ENCODE assay signal across 1 cellular context in genomic region chr20:45944151-45944964, GRCh38.
TF ChIP-seq lines count a peak whose summit lies in the region.

No MANE protein-coding gene starts in this region.

TF ChIP-seq in K562, 482 proteins besides CTCF, POLR2A, EP300 and RAD21 (continued from another document and continues in another):
- TF ChIP-seq ZNF609 (CRISPR knock-in tag; IDR thresholded peaks at IDR 0.05; ENCODE audit: borderline replicate concordance) (no peak), ATF4 (CRISPR knock-in tag; IDR thresholded peaks at IDR 0.05) (no peak), CREB3L1 (IDR thresholded peaks at IDR 0.05; ENCODE audit: borderline replicate concordance, low read depth) (peak; percentile 37; the same call in 1 of the 2 replicates), GATAD2B (IDR thresholded peaks at IDR 0.05; ENCODE audit: borderline replicate concordance) (no peak), TCF15 (CRISPR knock-in tag; IDR thresholded peaks at IDR 0.05) (no peak), PHF21A (IDR thresholded peaks at IDR 0.05; ENCODE audit: borderline replicate concordance, low read depth) (no peak), ZNF449 (CRISPR knock-in tag; IDR thresholded peaks at IDR 0.05) (no peak), MBD2 (IDR thresholded peaks at IDR 0.05; ENCODE audit: borderline replicate concordance, low read depth) (no peak), NR1H2 (CRISPR knock-in tag; IDR thresholded peaks at IDR 0.05) (no peak), BRD9 (IDR thresholded peaks at IDR 0.05; ENCODE audit: low read depth, partially characterized antibody) (no peak), SP2 (IDR thresholded peaks at IDR 0.05; ENCODE audit: extremely low read depth, low read depth, low read length, poor library complexity, severe bottlenecking) (no peak), JUND (IDR thresholded peaks at IDR 0.05; ENCODE audit: borderline replicate concordance, low read depth, low read length) (peak; percentile 97), JUND (tag; IDR thresholded peaks at IDR 0.05; ENCODE audit: borderline replicate concordance, low read depth, low read length) (peak; percentile 97), HLTF (IDR thresholded peaks at IDR 0.05) (no peak), RCOR1 (IDR thresholded peaks at IDR 0.05; ENCODE audit: borderline replicate concordance in 1 of 2, low read depth in 2 of 2, low read length in 2 of 2) (peak; percentile 19 to 64; a peak in 2 of 4 replicates), MED1 (CRISPR knock-in tag; IDR thresholded peaks at IDR 0.05; ENCODE audit: borderline replicate concordance) (no peak), THRA (IDR thresholded peaks at IDR 0.05) (no peak), ZNF408 (CRISPR knock-in tag; IDR thresholded peaks at IDR 0.05; ENCODE audit: low read depth) (no peak), GTF2F1 (IDR thresholded peaks at IDR 0.05; ENCODE audit: low read depth, low read length) (no peak), SMAD4 (CRISPR knock-in tag; conservative IDR thresholded peaks at IDR 0.05) (no peak), ZBTB5 (IDR thresholded peaks at IDR 0.05) (no peak), NR3C1 (CRISPR knock-in tag; IDR thresholded peaks at IDR 0.05) (no peak), ERF (CRISPR knock-in tag; IDR thresholded peaks at IDR 0.05) (no peak), NFE2 (IDR thresholded peaks at IDR 0.05; ENCODE audit: low read depth) (peak; percentile 98), ZNF253 (CRISPR knock-in tag; conservative IDR thresholded peaks at IDR 0.05) (no peak), HDAC1 (IDR thresholded peaks at IDR 0.05) (peak in 1 of 2 experiments; percentile 74; a peak in 1 of 4 replicates), SAP30 (IDR thresholded peaks at IDR 0.05; ENCODE audit: borderline replicate concordance, insufficient read depth, low read depth, low read length, poor library complexity, severe bottlenecking) (no peak), RFX1 (IDR thresholded peaks at IDR 0.05) (peak; percentile 48; the same call in 1 of the 2 replicates), ZNF507 (tag; conservative IDR thresholded peaks at IDR 0.05) (no peak), PCBP2 (IDR thresholded peaks at IDR 0.05; ENCODE audit: low read depth, low read length, poor library complexity, severe bottlenecking) (no peak), CCAR2 (IDR thresholded peaks at IDR 0.05; ENCODE audit: low read depth, low read length) (no peak), NFXL1 (CRISPR knock-in tag; IDR thresholded peaks at IDR 0.05) (no peak), EWSR1 (IDR thresholded peaks at IDR 0.05; ENCODE audit: borderline replicate concordance, low read depth, partially characterized antibody) (no peak), SMAD1 (IDR thresholded peaks at IDR 0.05; ENCODE audit: low read depth, low read length, partially characterized antibody) (no peak), FOXK2 (conservative IDR thresholded peaks at IDR 0.05 in 1 of 2, IDR thresholded peaks at IDR 0.05 in 1 of 2; ENCODE audit: low read depth in 2 of 2) (0 out of 4 replicates have a peak, but pooled peaks of 1 of the 2 experiments have one; percentile 20), CC2D1A (IDR thresholded peaks at IDR 0.05) (no peak), FOSL1 (tag; conservative IDR thresholded peaks at IDR 0.05) (peak; percentile 93), MAFK (IDR thresholded peaks at IDR 0.05; ENCODE audit: low read length) (peak; percentile 91), ETV5 (CRISPR knock-in tag; IDR thresholded peaks at IDR 0.05; ENCODE audit: low read depth) (no peak), PTTG1 (tag; IDR thresholded peaks at IDR 0.05; ENCODE audit: low read depth) (no peak), PRDM10 (IDR thresholded peaks at IDR 0.05; ENCODE audit: partially characterized antibody) (no peak), PRMT5 (CRISPR knock-in tag; IDR thresholded peaks at IDR 0.05) (no peak), MAFG (tag; conservative IDR thresholded peaks at IDR 0.05) (peak; percentile 97), NFYB (IDR thresholded peaks at IDR 0.05; ENCODE audit: extremely low read depth, insufficient read length) (no peak), CGGBP1 (CRISPR knock-in tag; IDR thresholded peaks at IDR 0.05) (no peak), RBBP5 (IDR thresholded peaks at IDR 0.05; ENCODE audit: borderline replicate concordance, insufficient read depth, low read length, poor library complexity, severe bottlenecking) (no peak), USF1 (CRISPR knock-in tag; IDR thresholded peaks at IDR 0.05) (no peak), SREBF1 (IDR thresholded peaks at IDR 0.05; ENCODE audit: borderline replicate concordance, low read depth, low read length) (no peak), NUFIP1 (IDR thresholded peaks at IDR 0.05; ENCODE audit: partially characterized antibody) (no peak)
